ENCODE assay signal across 8 cellular contexts in the genomic region with DNA sequence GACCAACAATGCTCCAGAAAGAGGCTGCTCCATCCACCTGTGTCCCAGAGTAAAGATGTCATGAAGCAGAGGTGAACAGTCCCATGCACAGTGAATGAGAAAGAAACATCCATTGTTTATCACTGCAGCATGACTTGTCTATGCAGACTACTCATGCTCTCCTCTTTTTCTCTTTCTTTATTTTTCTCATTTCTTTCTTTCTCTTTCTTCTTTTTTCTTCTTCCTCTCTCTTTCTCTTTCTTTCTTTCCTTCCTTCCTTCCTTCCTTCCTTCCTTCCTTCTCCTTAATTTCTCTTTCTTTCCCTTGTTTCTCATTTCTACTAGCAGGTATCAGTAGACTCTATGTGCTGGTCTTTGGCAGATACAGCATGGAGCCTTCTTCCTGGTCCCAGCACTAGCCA. TPM values are rescaled to one million over a fixed set of nuclear protein-coding genes. Genes with fewer than 3 reads are reported as not detected.
"Had no signal": no experiment of that assay in that cellular context is flagged by ENCODE, and none has a peak within 500 bp of the region (broad histone marks: within the 10 kb centered on the region; RNA-seq: fewer than 3 reads in every experiment).

No MANE protein-coding gene starts in this region.

- H3K4me3 Mint-ChIP-seq: GM23338, H9, HFFc6 had no signal

- H3K4me3 ChIP-seq: GM23338 had no signal

- H3K4me1 Mint-ChIP-seq: GM23338, H9 had no signal

- H2AFZ ChIP-seq: GM23338 had no signal

- ATAC-seq: GM23338 had no signal

- H3K27ac Mint-ChIP-seq: GM23338, H9, HFFc6 had no signal

- H3K27ac ChIP-seq: KMS-11 had no signal

- H3K9ac ChIP-seq: KMS-11 had no signal

- H3K4me2 ChIP-seq: GM23338, KMS-11 had no signal

- DNase-seq: H9, HCEC 1CT, HFFc6, IMR-90, KBM-7 had no signal

RNA-seq across cellular contexts. Expression of a gene that starts 57.2 kb away (rescaled TPM):
- total RNA-seq: HT-29 had no signal
